ENCODE assay signal across 10 cellular contexts in the genomic region with DNA sequence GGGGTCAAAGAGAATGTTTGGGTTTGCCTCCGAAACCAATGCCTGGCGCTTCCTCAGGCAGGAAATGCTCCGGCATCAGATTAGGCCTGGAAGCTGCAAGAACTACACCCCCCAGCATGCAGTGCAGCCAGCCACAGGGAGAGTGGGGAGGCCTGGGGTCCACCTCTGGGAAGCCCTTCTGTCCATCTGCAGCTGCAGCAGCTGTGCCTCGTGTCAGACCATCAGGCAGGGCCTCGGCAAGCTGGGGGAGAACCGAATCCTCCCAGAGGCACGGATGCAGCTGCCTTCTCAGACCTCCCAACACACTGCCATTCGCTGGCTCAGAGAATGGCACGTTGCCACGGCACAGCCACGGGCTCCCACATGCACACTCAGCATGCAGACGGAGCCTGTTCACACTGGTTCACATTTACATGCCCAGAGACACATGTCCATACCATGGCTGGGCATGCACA. TPM values are rescaled to one million over a fixed set of nuclear protein-coding genes. Genes with fewer than 3 reads are reported as not detected.
DNase-seq lines count a peak whose midpoint lies in the region; ATAC-seq lines count a peak whose summit lies in the region.
"Had no signal": no experiment of that assay in that cellular context is flagged by ENCODE, and none has a peak within 500 bp of the region (broad histone marks: within the 10 kb centered on the region; RNA-seq: fewer than 3 reads in every experiment).

No MANE protein-coding gene starts in this region.

- H3K27me3 Mint-ChIP-seq in effector memory CD8-positive, alpha-beta T cell = peaks cover 0 to 15% of the 10 kb centered on the region in 2 donors
- H3K27me3 Mint-ChIP-seq: activated B cell treated with CpG ODN at 0.5 μM for 24 hours; activated T-helper 17 cell treated with anti-CD3 and anti-CD28 coated beads, Interleukin-2, amount 50 U/mL, for 72 hours had no signal

- H2BK5ac ChIP-seq in mesendoderm (ENCODE audit: low read length) = no peak overlapping the region

- H3K18ac ChIP-seq in mesendoderm (ENCODE audit: low read length) = no peak overlapping the region

- H3K4me1 Mint-ChIP-seq in effector memory CD8-positive, alpha-beta T cell (ENCODE audit: low read depth in 2 of 2) = peaks cover 6 to 16% of the 10 kb centered on the region in 2 donors
- H3K4me1 Mint-ChIP-seq: activated T-helper 17 cell treated with anti-CD3 and anti-CD28 coated beads, Interleukin-2, amount 50 U/mL, for 72 hours had no signal

- no peak overlapping the region for H3K27ac ChIP-seq in mesendoderm (ENCODE audit: low read depth, low read length)

- H3K9ac ChIP-seq in mesendoderm (ENCODE audit: low read length) = no peak overlapping the region

- ATAC-seq in esophagus mucosa = peak; percentile 68
- ATAC-seq in effector memory CD8-positive, alpha-beta T cell (replicated peaks) = no peak
- ATAC-seq: activated T-helper 17 cell treated with anti-CD3 and anti-CD28 coated beads, Interleukin-2, amount 50 U/mL, for 72 hours had no signal

- no peak overlapping the region for H4K5ac ChIP-seq in mesendoderm (ENCODE audit: low read length)

- H3K4me1 ChIP-seq in mesendoderm (ENCODE audit: control insufficient read depth, low read depth, low read length) = no peaks in the 10 kb centered on the region

- no peak overlapping the region for H3K27ac Mint-ChIP-seq in effector memory CD8-positive, alpha-beta T cell
- H3K27ac Mint-ChIP-seq: activated B cell treated with CpG ODN at 0.5 μM for 24 hours had no signal

- DNase-seq in AG08395 (ENCODE audit: low spot score) (peak; percentile 41), NCI-H2196 treated with DMSO at 0.1 percent for 48 hours (lab: John Stamatoyannopoulos, UW; ENCODE audit: unreplicated experiment) (peak; percentile 39), mesendoderm (no peak), T-helper 2 cell (no peak), NCI-H446 treated with DMSO at 0.1 percent for 48 hours (lab: John Stamatoyannopoulos, UW) (no peak)
- no peak for DNase-seq in effector memory CD8-positive, alpha-beta T cell
- DNase-seq in effector CD8-positive, alpha-beta T cell (lab: John Stamatoyannopoulos, UW) = no peak
- DNase-seq: activated B cell treated with CpG ODN at 0.5 μM for 24 hours had no signal

- H2BK120ac ChIP-seq in mesendoderm (ENCODE audit: low read depth, low read length) = no peak overlapping the region

- H3K9me3 Mint-ChIP-seq in effector memory CD8-positive, alpha-beta T cell = no peaks in the 10 kb centered on the region
- H3K9me3 Mint-ChIP-seq: activated B cell treated with CpG ODN at 0.5 μM for 24 hours; activated T-helper 17 cell treated with anti-CD3 and anti-CD28 coated beads, Interleukin-2, amount 50 U/mL, for 72 hours had no signal

- H3K79me1 ChIP-seq in mesendoderm (ENCODE audit: low read length) = no peaks in the 10 kb centered on the region

- H3K4me3 ChIP-seq in mesendoderm (ENCODE audit: low read length) = no peak overlapping the region

- peaks cover 2% of the 10 kb centered on the region for H3K36me3 ChIP-seq in mesendoderm (ENCODE audit: control insufficient read depth, insufficient read depth, low read length)

- H3K79me2 ChIP-seq in mesendoderm (ENCODE audit: control insufficient read depth, insufficient read depth, low read length) = no peaks in the 10 kb centered on the region

- no peak overlapping the region for H3K23ac ChIP-seq in mesendoderm (ENCODE audit: low read length)

- no peak overlapping the region for H3K4ac ChIP-seq in mesendoderm (ENCODE audit: low read depth, low read length)

- H2AK5ac ChIP-seq in mesendoderm (ENCODE audit: low read length) = no peak overlapping the region

- no peaks in the 10 kb centered on the region for H3K27me3 ChIP-seq in mesendoderm (ENCODE audit: insufficient read depth, low read length, poor library complexity)

- H3K56ac ChIP-seq in mesendoderm (ENCODE audit: low read length) = peak overlapping the region; percentile 56

- H3K4me3 Mint-ChIP-seq in effector memory CD8-positive, alpha-beta T cell = no peak overlapping the region
- H3K4me3 Mint-ChIP-seq: activated B cell treated with CpG ODN at 0.5 μM for 24 hours; activated T-helper 17 cell treated with anti-CD3 and anti-CD28 coated beads, Interleukin-2, amount 50 U/mL, for 72 hours had no signal

- no peak overlapping the region for H2BK15ac ChIP-seq in mesendoderm (replicated peaks; ENCODE audit: low read depth)

- H4K8ac ChIP-seq in mesendoderm (ENCODE audit: low read depth, low read length) = no peak overlapping the region

- peaks cover 3% of the 10 kb centered on the region for H3K36me3 Mint-ChIP-seq in effector memory CD8-positive, alpha-beta T cell (ENCODE audit: insufficient read depth)

- H3K4me2 ChIP-seq in mesendoderm (ENCODE audit: low read length) = no peak overlapping the region

- no CpG with 5 or more reads among the region's 12 CpGs for WGBS in mesendoderm (ENCODE audit: extremely low coverage, insufficient coverage, low lambda C conversion rate)

RNA-seq across cellular contexts. Expression of gene NECTIN1, which starts 57.4 kb away (rescaled TPM):
- total RNA-seq in esophagus mucosa = 299 TPM
- 30.2 TPM for polyA plus RNA-seq in mesendoderm (2013, experiment 1 of 2)
- polyA plus RNA-seq in mesendoderm (2013, experiment 2 of 2) = 30.5 TPM

Comparison
In these comparisons a context has a peak if more than half of its experiments do, and no peak if none do; other contexts are left out.
1. DNase-seq: peak in AG08395 (single experiment) and NCI-H2196 treated with DMSO at 0.1 percent for 48 hours (single experiment); none in mesendoderm (single experiment), T-helper 2 cell (0 of 5), effector memory CD8-positive, alpha-beta T cell (0 of 3), NCI-H446 treated with DMSO at 0.1 percent for 48 hours (single experiment) and effector CD8-positive, alpha-beta T cell (single experiment).